In genomic region chr20:50673146-50673830, GRCh38 we compare ENCODE assay signal across 1 cellular context.
TF ChIP-seq lines count a peak whose summit lies in the region.

No MANE protein-coding gene starts in this region.

TF ChIP-seq in H1, 55 proteins besides CTCF, POLR2A, EP300 and RAD21:
- TF ChIP-seq CBX8 (IDR thresholded peaks at IDR 0.05; ENCODE audit: borderline replicate concordance, low read depth, low read length) (no peak), CTBP2 (IDR thresholded peaks at IDR 0.05; ENCODE audit: borderline replicate concordance, insufficient read depth, insufficient read length, low read length) (no peak), CREB1 (IDR thresholded peaks at IDR 0.05) (no peak), JUND (IDR thresholded peaks at IDR 0.05; ENCODE audit: low read length) (no peak), POLR2AphosphoS5 (IDR thresholded peaks at IDR 0.05; ENCODE audit: low read depth, low read length) (no peak), SIRT6 (IDR thresholded peaks at IDR 0.05; ENCODE audit: low read length) (no peak), GABPA (IDR thresholded peaks at IDR 0.05; ENCODE audit: borderline replicate concordance, insufficient read depth, low read length) (no peak), TCF12 (IDR thresholded peaks at IDR 0.05; ENCODE audit: low read depth, low read length) (no peak), CHD1 (IDR thresholded peaks at IDR 0.05; ENCODE audit: low read depth, low read length) (no peak), SUZ12 (IDR thresholded peaks at IDR 0.05; ENCODE audit: low read length) (no peak), E2F6 (IDR thresholded peaks at IDR 0.05) (no peak), GTF2F1 (IDR thresholded peaks at IDR 0.05; ENCODE audit: borderline replicate concordance, low read depth, low read length) (no peak), EGR1 (IDR thresholded peaks at IDR 0.05; ENCODE audit: borderline replicate concordance, low read depth, low read length) (no peak), TEAD4 (IDR thresholded peaks at IDR 0.05; ENCODE audit: low read depth, low read length) (no peak), SAP30 (IDR thresholded peaks at IDR 0.05; ENCODE audit: insufficient read depth, insufficient replicate concordance, low read length) (no peak), BACH1 (IDR thresholded peaks at IDR 0.05; ENCODE audit: low read length) (no peak), CHD7 (IDR thresholded peaks at IDR 0.05; ENCODE audit: insufficient replicate concordance, low read length) (no peak), TBP (IDR thresholded peaks at IDR 0.05; ENCODE audit: low read depth, low read length) (no peak)
